In the genomic region with DNA sequence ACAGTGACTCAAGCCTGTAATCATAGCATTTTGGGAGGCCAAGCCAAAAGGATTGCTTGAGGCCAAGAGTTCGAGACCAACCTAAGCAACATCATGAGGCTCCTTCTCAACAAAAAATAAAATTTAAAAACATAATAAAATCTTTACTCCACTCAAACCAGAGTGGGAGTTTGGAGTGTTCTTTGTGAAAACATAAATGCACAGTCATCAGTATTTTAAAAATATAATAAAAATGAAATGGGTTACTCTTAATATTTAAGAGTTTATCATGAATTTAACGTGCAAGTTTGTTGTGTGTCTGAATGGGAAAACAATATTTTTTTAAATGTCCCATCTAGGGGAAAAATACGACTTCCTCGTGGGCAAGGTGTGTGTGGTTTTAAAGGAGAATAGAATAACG, we compare ENCODE assay signal across 2 cellular contexts.
TF ChIP-seq lines count a peak whose summit lies in the region.

No MANE protein-coding gene starts in this region.

TF ChIP-seq in HepG2, 621 proteins besides CTCF, POLR2A, EP300 and RAD21:
- TF ChIP-seq, protein P1, sequence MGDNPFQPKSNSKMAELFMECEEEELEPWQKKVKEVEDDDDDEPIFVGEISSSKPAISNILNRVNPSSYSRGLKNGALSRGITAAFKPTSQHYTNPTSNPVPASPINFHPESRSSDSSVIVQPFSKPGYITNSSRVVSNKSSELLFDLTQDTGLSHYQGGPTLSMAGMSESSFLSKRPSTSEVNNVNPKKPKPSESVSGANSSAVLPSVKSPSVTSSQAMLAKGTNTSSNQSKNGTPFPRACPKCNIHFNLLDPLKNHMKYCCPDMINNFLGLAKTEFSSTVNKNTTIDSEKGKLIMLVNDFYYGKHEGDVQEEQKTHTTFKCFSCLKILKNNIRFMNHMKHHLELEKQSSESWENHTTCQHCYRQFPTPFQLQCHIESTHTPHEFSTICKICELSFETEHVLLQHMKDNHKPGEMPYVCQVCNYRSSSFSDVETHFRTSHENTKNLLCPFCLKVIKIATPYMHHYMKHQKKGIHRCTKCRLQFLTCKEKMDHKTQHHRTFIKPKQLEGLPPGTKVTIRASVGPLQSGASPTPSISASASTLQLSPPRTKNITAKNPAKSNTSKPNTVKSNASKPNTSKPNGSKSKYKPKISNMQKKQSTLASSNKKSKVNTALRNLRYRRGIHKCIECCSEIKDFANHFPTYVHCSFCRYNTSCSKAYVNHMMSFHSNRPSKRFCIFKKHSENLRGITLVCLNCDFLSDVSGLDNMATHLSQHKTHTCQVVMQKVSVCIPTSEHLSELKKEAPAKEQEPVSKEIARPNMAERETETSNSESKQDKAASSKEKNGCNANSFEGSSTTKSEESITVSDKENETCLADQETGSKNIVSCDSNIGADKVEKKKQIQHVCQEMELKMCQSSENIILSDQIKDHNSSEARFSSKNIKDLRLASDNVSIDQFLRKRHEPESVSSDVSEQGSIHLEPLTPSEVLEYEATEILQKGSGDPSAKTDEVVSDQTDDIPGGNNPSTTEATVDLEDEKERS (CRISPR knock-in tag; IDR thresholded peaks at IDR 0.05), result no peak
- TF ChIP-seq ZNF747 (CRISPR knock-in tag; IDR thresholded peaks at IDR 0.05; ENCODE audit: borderline replicate concordance), result no peak
- peak; percentile 87 for TF ChIP-seq MAFF (IDR thresholded peaks at IDR 0.05; ENCODE audit: low read depth, low read length)
- no peak for TF ChIP-seq CERS6 (CRISPR knock-in tag; IDR thresholded peaks at IDR 0.05)
- TF ChIP-seq SNAI1 (CRISPR knock-in tag; IDR thresholded peaks at IDR 0.05; ENCODE audit: borderline replicate concordance), result no peak
- no peak for TF ChIP-seq ARID3A (IDR thresholded peaks at IDR 0.05; ENCODE audit: low read depth, low read length)
- TF ChIP-seq MAFK (conservative IDR thresholded peaks at IDR 0.05 in 1 of 2, IDR thresholded peaks at IDR 0.05 in 1 of 2; ENCODE audit: low read length in 2 of 2), result peak; percentile 82 to 93
- TF ChIP-seq ZNF749 (CRISPR knock-in tag; IDR thresholded peaks at IDR 0.05; ENCODE audit: borderline replicate concordance), result no peak

TF ChIP-seq in K562, 482 proteins besides CTCF, POLR2A, EP300 and RAD21 (continued from another document):
- TF ChIP-seq E4F1 (CRISPR knock-in tag; IDR thresholded peaks at IDR 0.05; ENCODE audit: borderline replicate concordance) (no peak), HOXB6 (CRISPR knock-in tag; IDR thresholded peaks at IDR 0.05; ENCODE audit: borderline replicate concordance) (no peak), C11orf30 (IDR thresholded peaks at IDR 0.05; ENCODE audit: low read depth) (peak; percentile 24; the same call in 1 of the 2 replicates)
